Comparison of ENCODE assay signal across 1 cellular context in genomic region chr15:45162771-45163507, GRCh38.
TF ChIP-seq lines count a peak whose summit lies in the region.

No MANE protein-coding gene starts in this region.

TF ChIP-seq in HepG2, 621 proteins besides CTCF, POLR2A, EP300 and RAD21 (continues in another document):
- TF ChIP-seq JARID2 (CRISPR knock-in tag; IDR thresholded peaks at IDR 0.05; ENCODE audit: insufficient replicate concordance) (no peak), ZNF777 (CRISPR knock-in tag; IDR thresholded peaks at IDR 0.05) (peak; percentile 27; the same call in 1 of the 2 replicates), SMAD3 (CRISPR knock-in tag; IDR thresholded peaks at IDR 0.05) (0 out of 2 replicates have a peak, but pooled peaks have one; percentile 32), ZNF687 (CRISPR knock-in tag; IDR thresholded peaks at IDR 0.05) (peak; percentile 52), ZNF501 (CRISPR knock-in tag; IDR thresholded peaks at IDR 0.05) (0 out of 2 replicates have a peak, but pooled peaks have one; percentile 17), STAG1 (CRISPR knock-in tag; IDR thresholded peaks at IDR 0.05) (peak; percentile 97), KLF6 (CRISPR knock-in tag; IDR thresholded peaks at IDR 0.05) (0 out of 2 replicates have a peak, but pooled peaks have one; percentile 31), CBX5 (CRISPR knock-in tag; IDR thresholded peaks at IDR 0.05; ENCODE audit: borderline replicate concordance) (peak; percentile 4; the same call in 1 of the 2 replicates), YY1 (IDR thresholded peaks at IDR 0.05; ENCODE audit: insufficient read depth, insufficient replicate concordance, low read depth, low read length) (peak; percentile 9), FOSL2 (CRISPR knock-in tag; IDR thresholded peaks at IDR 0.05) (peak; percentile 70), POLR2G (IDR thresholded peaks at IDR 0.05; ENCODE audit: low read depth, low read length) (0 out of 2 replicates have a peak, but pooled peaks have one; percentile 12), IRF2 (CRISPR knock-in tag; IDR thresholded peaks at IDR 0.05) (peak; percentile 53; the same call in 1 of the 2 replicates), ZKSCAN5 (CRISPR knock-in tag; IDR thresholded peaks at IDR 0.05) (no peak), SMC3 (IDR thresholded peaks at IDR 0.05; ENCODE audit: low read length) (peak; percentile 69), ZSCAN31 (CRISPR knock-in tag; IDR thresholded peaks at IDR 0.05; ENCODE audit: low read depth) (0 out of 2 replicates have a peak, but pooled peaks have one; percentile 7), MXD1 (CRISPR knock-in tag; IDR thresholded peaks at IDR 0.05) (0 out of 2 replicates have a peak, but pooled peaks have one; percentile 31), HOXA3 (CRISPR knock-in tag; IDR thresholded peaks at IDR 0.05) (peak; percentile 37; the same call in 1 of the 2 replicates), POLR2AphosphoS2 (IDR thresholded peaks at IDR 0.05; ENCODE audit: low read depth, low read length) (peak; percentile 64; the same call in 1 of the 2 replicates), ZEB1 (IDR thresholded peaks at IDR 0.05; ENCODE audit: insufficient replicate concordance, low read depth) (no peak), ZNF614 (CRISPR knock-in tag; IDR thresholded peaks at IDR 0.05; ENCODE audit: borderline replicate concordance) (0 out of 2 replicates have a peak, but pooled peaks have one; percentile 15), ZNF547 (CRISPR knock-in tag; IDR thresholded peaks at IDR 0.05) (peak; percentile 31; the same call in 1 of the 2 replicates), SP4 (CRISPR knock-in tag; IDR thresholded peaks at IDR 0.05) (peak; percentile 25; the same call in 1 of the 2 replicates), CCAR2 (optimal IDR thresholded peaks at IDR 0.05; ENCODE audit: low read depth, low read length) (no peak), THAP7 (CRISPR knock-in tag; IDR thresholded peaks at IDR 0.05) (peak; percentile 27; the same call in 1 of the 2 replicates), ATF3 (CRISPR knock-in tag; IDR thresholded peaks at IDR 0.05) (0 out of 2 replicates have a peak, but pooled peaks have one; percentile 36), ZNF772 (CRISPR knock-in tag; IDR thresholded peaks at IDR 0.05) (0 out of 2 replicates have a peak, but pooled peaks have one; percentile 54), TGIF2 (CRISPR knock-in tag; IDR thresholded peaks at IDR 0.05) (no peak), ATF2 (CRISPR knock-in tag; IDR thresholded peaks at IDR 0.05) (peak; percentile 43; the same call in 1 of the 2 replicates), IKZF5 (CRISPR knock-in tag; IDR thresholded peaks at IDR 0.05) (peak; percentile 51; the same call in 1 of the 2 replicates), JDP2 (CRISPR knock-in tag; IDR thresholded peaks at IDR 0.05; ENCODE audit: borderline replicate concordance) (no peak), SALL1 (CRISPR knock-in tag; IDR thresholded peaks at IDR 0.05) (peak; percentile 71), KAT2B (IDR thresholded peaks at IDR 0.05; ENCODE audit: borderline replicate concordance, low read depth, low read length) (no peak), GATAD1 (CRISPR knock-in tag; IDR thresholded peaks at IDR 0.05) (0 out of 2 replicates have a peak, but pooled peaks have one; percentile 27), MYC (CRISPR knock-in tag; IDR thresholded peaks at IDR 0.05; ENCODE audit: borderline replicate concordance) (0 out of 2 replicates have a peak, but pooled peaks have one; percentile 31), SALL2 (CRISPR knock-in tag; IDR thresholded peaks at IDR 0.05) (peak; percentile 77; the same call in 1 of the 2 replicates), HNF1B (CRISPR knock-in tag; IDR thresholded peaks at IDR 0.05) (peak; percentile 81), AHR (CRISPR knock-in tag; IDR thresholded peaks at IDR 0.05) (no peak), ZNF567 (CRISPR knock-in tag; IDR thresholded peaks at IDR 0.05; ENCODE audit: borderline replicate concordance) (0 out of 2 replicates have a peak, but pooled peaks have one; percentile 44), CREB1 (IDR thresholded peaks at IDR 0.05) (no peak), CREB1 (CRISPR knock-in tag; IDR thresholded peaks at IDR 0.05) (no peak), ZNF34 (CRISPR knock-in tag; IDR thresholded peaks at IDR 0.05; ENCODE audit: borderline replicate concordance) (no peak), XRCC5 (optimal IDR thresholded peaks at IDR 0.05; ENCODE audit: low read length) (peak; percentile 84), GATAD2A (CRISPR knock-in tag; IDR thresholded peaks at IDR 0.05) (peak; percentile 24; the same call in 1 of the 2 replicates), HINFP (CRISPR knock-in tag; IDR thresholded peaks at IDR 0.05; ENCODE audit: low read depth) (0 out of 2 replicates have a peak, but pooled peaks have one; percentile 11), FLYWCH1 (CRISPR knock-in tag; IDR thresholded peaks at IDR 0.05) (no peak), SP2 (CRISPR knock-in tag; IDR thresholded peaks at IDR 0.05) (peak; percentile 15; the same call in 1 of the 2 replicates), RBM39 (IDR thresholded peaks at IDR 0.05; ENCODE audit: low read depth, low read length, poor library complexity, severe bottlenecking) (peak; percentile 64), ZUFSP (CRISPR knock-in tag; IDR thresholded peaks at IDR 0.05; ENCODE audit: borderline replicate concordance) (no peak), AGO2 (optimal IDR thresholded peaks at IDR 0.05; ENCODE audit: low read depth, low read length) (peak; percentile 51), UBTF (CRISPR knock-in tag; IDR thresholded peaks at IDR 0.05) (0 out of 2 replicates have a peak, but pooled peaks have one; percentile 40)
